In genomic region chr7:121608785-121609184, GRCh38 we compare ENCODE assay signal across 26 cellular contexts.
DNase-seq lines count a peak whose midpoint lies in the region; ATAC-seq lines count a peak whose summit lies in the region.
"Had no signal": no experiment of that assay in that cellular context is flagged by ENCODE, and none has a peak within 500 bp of the region (broad histone marks: within the 10 kb centered on the region; RNA-seq: fewer than 3 reads in every experiment).

No MANE protein-coding gene starts in this region.

- H3K9me3 Mint-ChIP-seq in activated T-helper 17 cell treated with anti-CD3 and anti-CD28 coated beads, Interleukin-2, amount 50 U/mL, for 72 hours, result no peaks in the 10 kb centered on the region
- H3K9me3 Mint-ChIP-seq: activated CD4-positive, alpha-beta memory T cell treated with anti-CD3 and anti-CD28 coated beads, Interleukin-2, amount 10 ng/mL, durations not matched to agents 7 days and 5 days; central memory CD8-positive, alpha-beta T cell; H9 had no signal

- no peak overlapping the region for H3K4me3 Mint-ChIP-seq in activated T-helper 17 cell treated with anti-CD3 and anti-CD28 coated beads, Interleukin-2, amount 50 U/mL, for 72 hours
- H3K4me3 Mint-ChIP-seq: activated CD4-positive, alpha-beta memory T cell treated with anti-CD3 and anti-CD28 coated beads, Interleukin-2, amount 10 ng/mL, durations not matched to agents 7 days and 5 days; activated naive CD8-positive, alpha-beta T cell; central memory CD8-positive, alpha-beta T cell; H9; memory B cell; naive thymus-derived CD4-positive, alpha-beta T cell had no signal

- intact Hi-C loops in left cardiac atrium (cut with DNase I) (no loop called here), left ventricle myocardium superior (cut with micrococcal nuclease) (no loop called here)

- peaks cover 12% of the 10 kb centered on the region for H3K27me3 Mint-ChIP-seq in activated T-helper 17 cell treated with anti-CD3 and anti-CD28 coated beads, Interleukin-2, amount 50 U/mL, for 72 hours
- H3K27me3 Mint-ChIP-seq: activated CD4-positive, alpha-beta memory T cell treated with anti-CD3 and anti-CD28 coated beads, Interleukin-2, amount 10 ng/mL, durations not matched to agents 7 days and 5 days had no signal

- peak; percentile 62 to 81 for ATAC-seq in left cardiac atrium
- no peak for ATAC-seq in left ventricle myocardium superior
- ATAC-seq in activated T-helper 17 cell treated with anti-CD3 and anti-CD28 coated beads, Interleukin-2, amount 50 U/mL, for 72 hours (replicated peaks), result no peak
- ATAC-seq in HG03159 (IDR thresholded peaks at IDR 0.05; ENCODE audit: unreplicated experiment), result no peak
- ATAC-seq: naive thymus-derived CD4-positive, alpha-beta T cell; PC-3 had no signal

- no peaks in the 10 kb centered on the region for H3K36me3 Mint-ChIP-seq in activated T-helper 17 cell treated with anti-CD3 and anti-CD28 coated beads, Interleukin-2, amount 50 U/mL, for 72 hours (ENCODE audit: low read depth)
- H3K36me3 Mint-ChIP-seq: activated naive CD8-positive, alpha-beta T cell; memory B cell; naive thymus-derived CD4-positive, alpha-beta T cell had no signal

- H3K27ac Mint-ChIP-seq in activated T-helper 17 cell treated with anti-CD3 and anti-CD28 coated beads, Interleukin-2, amount 50 U/mL, for 72 hours, result no peak overlapping the region
- H3K27ac Mint-ChIP-seq: activated CD4-positive, alpha-beta memory T cell treated with anti-CD3 and anti-CD28 coated beads, Interleukin-2, amount 10 ng/mL, durations not matched to agents 7 days and 5 days; activated naive CD8-positive, alpha-beta T cell; memory B cell; naive thymus-derived CD4-positive, alpha-beta T cell had no signal

- H3K4me1 Mint-ChIP-seq in activated T-helper 17 cell treated with anti-CD3 and anti-CD28 coated beads, Interleukin-2, amount 50 U/mL, for 72 hours, result no peaks in the 10 kb centered on the region
- H3K4me1 Mint-ChIP-seq: activated CD4-positive, alpha-beta memory T cell treated with anti-CD3 and anti-CD28 coated beads, Interleukin-2, amount 10 ng/mL, durations not matched to agents 7 days and 5 days; central memory CD8-positive, alpha-beta T cell; memory B cell had no signal

- DNase-seq in left cardiac atrium (no peak), left ventricle myocardium superior (no peak), NCI-H526 (lab: John Stamatoyannopoulos, UW) (peak; percentile 97), cerebellar cortex (ENCODE audit: low spot score) (peak; percentile 71), superior temporal gyrus (ENCODE audit: extremely low spot score) (peak; percentile 38), NCI-H748 treated with DMSO at 0.1 percent for 48 hours (lab: John Stamatoyannopoulos, UW) (no peak)
- DNase-seq: activated CD4-positive, alpha-beta memory T cell treated with anti-CD3 and anti-CD28 coated beads, Interleukin-2, amount 10 ng/mL, durations not matched to agents 7 days and 5 days; activated CD4-positive, CD25-positive, alpha-beta regulatory T cell treated with anti-CD3 and anti-CD28 coated beads, Interleukin-2, amount 50 U/mL, for 72 hours; COR-L47; DND-41; H9; Karpas-422; naive thymus-derived CD4-positive, alpha-beta T cell; nucleus accumbens; PC-3; SHP77 treated with DMSO at 0.1 percent for 48 hours; stimulated activated CD4-positive, alpha-beta T cell treated with anti-CD3 and anti-CD28 coated beads, Interleukin-12 subunit alpha, Interleukin-12 subunit beta, amount 100 ng/mL, for 4 hours; stimulated activated CD4-positive, alpha-beta T cell treated with anti-CD3 and anti-CD28 coated beads, Interleukin-4, amount 100 ng/mL, for 4 hours; stimulated activated naive CD4-positive, alpha-beta T cell; T-helper 1 cell; testis had no signal

Comparison
In these comparisons a context has a peak if more than half of its experiments do, and no peak if none do; other contexts are left out.
1. ATAC-seq: peak in left cardiac atrium (2 of 2); none in left ventricle myocardium superior (single experiment), activated T-helper 17 cell treated with anti-CD3 and anti-CD28 coated beads, Interleukin-2, amount 50 U/mL, for 72 hours (single experiment) and HG03159 (single experiment).
2. DNase-seq: peak in NCI-H526 (2 of 2), cerebellar cortex (single experiment) and superior temporal gyrus (single experiment); none in left cardiac atrium (single experiment), left ventricle myocardium superior (single experiment) and NCI-H748 treated with DMSO at 0.1 percent for 48 hours (single experiment).